ENCODE assay signal across 8 cellular contexts in genomic region chr6:109381007-109381746, GRCh38. TPM values are rescaled to one million over a fixed set of nuclear protein-coding genes. Genes with fewer than 3 reads are reported as not detected.
DNase-seq lines count a peak whose midpoint lies in the region; ATAC-seq and TF ChIP-seq lines count a peak whose summit lies in the region.

No MANE protein-coding gene starts in this region.

- DNase-seq in cardiac muscle cell (ENCODE audit: low read depth in 1 of 2, low spot score in 1 of 2) (peak in 1 of 2 donors; percentile 4), cardiac septum (ENCODE audit: low spot score) (no peak), NCI-H526 treated with DMSO at 0.1 percent for 48 hours (lab: John Stamatoyannopoulos, UW) (peak; percentile 53), breast epithelium (ENCODE audit: low spot score in 2 of 2) (no peak), mesendoderm (no peak), NCI-H2171 (lab: John Stamatoyannopoulos, UW) (no peak)

- H3K27me3 ChIP-seq in cardiac muscle cell, result no peaks in the 10 kb centered on the region
- no peaks in the 10 kb centered on the region for H3K27me3 ChIP-seq in breast epithelium
- no peaks in the 10 kb centered on the region for H3K27me3 ChIP-seq in mesendoderm (ENCODE audit: insufficient read depth, low read length, poor library complexity)

- H4K5ac ChIP-seq in mesendoderm (ENCODE audit: low read length), result no peak overlapping the region

- no peaks in the 10 kb centered on the region for H3K9me3 ChIP-seq in cardiac muscle cell (ENCODE audit: low read depth)
- no peaks in the 10 kb centered on the region for H3K9me3 ChIP-seq in breast epithelium

- peak overlapping the region; percentile 89 for H3K18ac ChIP-seq in mesendoderm (ENCODE audit: low read length)

- intact Hi-C loops in cardiac septum (cut with DNase I), result loop anchor here (5.0 to 10.0 kb wide), 4 partner anchors 76 to 816 kb away; partner anchors contain the start of genes FOXO3 and MICAL1
- intact Hi-C loops in breast epithelium (cut with DNase I; ENCODE audit: low total_unique reads), result loop anchor here (10.0 kb wide), 1 partner anchor 196 kb away; no protein-coding TSS in a partner anchor

- WGBS in mesendoderm (ENCODE audit: extremely low coverage, insufficient coverage, low lambda C conversion rate), result no CpG with 5 or more reads among the region's 26 CpGs

- no peak overlapping the region for H4K8ac ChIP-seq in mesendoderm (ENCODE audit: low read depth, low read length)

- TF ChIP-seq CTCF in cardiac muscle cell (IDR thresholded peaks at IDR 0.05; ENCODE audit: low read depth, low read length) (no peak), breast epithelium (IDR thresholded peaks at IDR 0.05) (no peak)

- no peak overlapping the region for H2BK120ac ChIP-seq in mesendoderm (ENCODE audit: low read depth, low read length)

- H3K9ac ChIP-seq in mesendoderm (ENCODE audit: low read length), result peak overlapping the region; percentile 99

- H3K56ac ChIP-seq in mesendoderm (ENCODE audit: low read length), result peak overlapping the region; percentile 100

- no peak overlapping the region for H2BK5ac ChIP-seq in mesendoderm (ENCODE audit: low read length)

- no peak for ATAC-seq in HG02981 (IDR thresholded peaks at IDR 0.05; ENCODE audit: unreplicated experiment)
- ATAC-seq in GM21786 (IDR thresholded peaks at IDR 0.05; ENCODE audit: unreplicated experiment), result no peak

- H3K4ac ChIP-seq in mesendoderm (ENCODE audit: low read depth, low read length), result peak overlapping the region; percentile 94

- TF ChIP-seq POLR2A in breast epithelium (IDR thresholded peaks at IDR 0.05), result no peak

- peaks cover 12% of the 10 kb centered on the region for H3K36me3 ChIP-seq in cardiac muscle cell
- no peaks in the 10 kb centered on the region for H3K36me3 ChIP-seq in breast epithelium
- H3K36me3 ChIP-seq in mesendoderm (ENCODE audit: control insufficient read depth, insufficient read depth, low read length), result peaks cover 4% of the 10 kb centered on the region

- peaks cover 40% of the 10 kb centered on the region for H3K79me2 ChIP-seq in mesendoderm (ENCODE audit: control insufficient read depth, insufficient read depth, low read length)

- H3K4me1 ChIP-seq in cardiac muscle cell (ENCODE audit: low read depth) (peaks cover 25% of the 10 kb centered on the region), breast epithelium (peaks cover 0 to 15% of the 10 kb centered on the region in 2 donors), mesendoderm (ENCODE audit: control insufficient read depth, low read depth, low read length) (peaks cover 2% of the 10 kb centered on the region)

- no peak overlapping the region for H2AK5ac ChIP-seq in mesendoderm (ENCODE audit: low read length)

- H3K4me3 ChIP-seq in cardiac muscle cell (peak overlapping the region; percentile 79), breast epithelium (peak overlapping the region; percentile 65 to 95 (median 95)), mesendoderm (ENCODE audit: low read length) (peak overlapping the region; percentile 75)

- peaks cover 7% of the 10 kb centered on the region for H3K79me1 ChIP-seq in mesendoderm (ENCODE audit: low read length)

- no peak overlapping the region for H2BK15ac ChIP-seq in mesendoderm (replicated peaks; ENCODE audit: low read depth)

- H3K27ac ChIP-seq in cardiac muscle cell, result peak overlapping the region; percentile 100
- H3K27ac ChIP-seq in breast epithelium, result peak overlapping the region; percentile 97 to 99
- H3K27ac ChIP-seq in mesendoderm (ENCODE audit: low read depth, low read length), result peak overlapping the region; percentile 95

- H3K23ac ChIP-seq in mesendoderm (ENCODE audit: low read length), result no peak overlapping the region

- H3K4me2 ChIP-seq in mesendoderm (ENCODE audit: low read length), result peak overlapping the region; percentile 49

RNA-seq across cellular contexts. Expression of gene CD164, which starts 1.1 kb away (rescaled TPM):
- total RNA-seq in cardiac muscle cell (71.1 and 105 TPM in 2 replicates), cardiac septum (137 TPM), breast epithelium (100 to 1,000 TPM; 186 to 302 (median 238) TPM)
- polyA plus RNA-seq in cardiac muscle cell, result 181 and 263 TPM in 2 replicates
- polyA plus RNA-seq in mesendoderm (2013, experiment 1 of 2), result 74.4 TPM
- polyA plus RNA-seq in mesendoderm (2013, experiment 2 of 2), result 76.2 TPM

RNA-seq across cellular contexts. Expression of gene PPIL6, which starts 59.3 kb away (rescaled TPM):
- total RNA-seq in cardiac muscle cell (4.1 and 7.3 TPM in 2 replicates), cardiac septum (1.2 TPM), breast epithelium (10 to 100 TPM in 1 of 3 donors, 1 to 10 TPM in 2; 2.6 to 16.5 (median 2.9) TPM)
- polyA plus RNA-seq in cardiac muscle cell, result 8.7 and 14.7 TPM in 2 replicates
- 0.29 TPM for polyA plus RNA-seq in mesendoderm (2013, experiment 1 of 2)
- 0.29 TPM for polyA plus RNA-seq in mesendoderm (2013, experiment 2 of 2)

RNA-seq across cellular contexts. Expression of gene SMPD2, which starts 59.3 kb away (rescaled TPM):
- 7.0 and 12.5 TPM in 2 replicates for total RNA-seq in cardiac muscle cell
- 11.1 and 14.3 TPM in 2 replicates for polyA plus RNA-seq in cardiac muscle cell
- total RNA-seq in cardiac septum, result 5.1 TPM
- total RNA-seq in breast epithelium, result 10 to 100 TPM in 2 of 3 donors, 1 to 10 TPM in 1; 8.5 to 26.2 (median 12.1) TPM
- 5.7 TPM for polyA plus RNA-seq in mesendoderm (2013, experiment 1 of 2)
- polyA plus RNA-seq in mesendoderm (2013, experiment 2 of 2), result 5.5 TPM
